Comparison of ENCODE assay signal across 17 cellular contexts in genomic region chr17:6576038-6576437, GRCh38. TPM values are rescaled to one million over a fixed set of nuclear protein-coding genes. Genes with fewer than 3 reads are reported as not detected.
DNase-seq lines count a peak whose midpoint lies in the region; ATAC-seq and TF ChIP-seq lines count a peak whose summit lies in the region.
"Had no signal": no experiment of that assay in that cellular context is flagged by ENCODE, and none has a peak within 500 bp of the region (broad histone marks: within the 10 kb centered on the region; RNA-seq: fewer than 3 reads in every experiment).

No MANE protein-coding gene starts in this region.

- H3K9ac ChIP-seq in mesenchymal stem cell (ENCODE audit: low read length) = no peak overlapping the region
- H3K9ac ChIP-seq: SK-N-SH had no signal

- ATAC-seq in RWPE2 (ENCODE audit: low read depth) (no peak), HG02571 (IDR thresholded peaks at IDR 0.05; ENCODE audit: unreplicated experiment) (no peak), HG02610 (IDR thresholded peaks at IDR 0.05; ENCODE audit: unreplicated experiment) (no peak)
- ATAC-seq: left colon had no signal

- BruUV-seq in MCF 10A (replicated peaks; lab: Mats Ljungman, UMichigan) = no TSS peak

- TF ChIP-seq CTCF in MCF 10A (IDR thresholded peaks at IDR 0.05; ENCODE audit: unreplicated experiment) = no peak
- no peak for TF ChIP-seq CTCF in breast epithelium (IDR thresholded peaks at IDR 0.05)
- TF ChIP-seq CTCF in RWPE2 (IDR thresholded peaks at IDR 0.05; ENCODE audit: poor library complexity, severe bottlenecking) = no peak

- peaks cover 26% of the 10 kb centered on the region for H3K4me1 Mint-ChIP-seq in MCF 10A (ENCODE audit: insufficient read depth, unreplicated experiment)

- H3K4me1 ChIP-seq in breast epithelium = no peaks in the 10 kb centered on the region
- H3K4me1 ChIP-seq in RWPE2 (ENCODE audit: insufficient read depth, poor library complexity, severe bottlenecking) = peaks cover 24% of the 10 kb centered on the region
- peaks cover 13% of the 10 kb centered on the region for H3K4me1 ChIP-seq in mesenchymal stem cell (ENCODE audit: control insufficient read depth, insufficient read depth, low read depth, low read length)

- peak overlapping the region; percentile 78 for H3K27ac Mint-ChIP-seq in MCF 10A (ENCODE audit: low read depth, unreplicated experiment)

- H3K18ac ChIP-seq in mesenchymal stem cell (ENCODE audit: low read depth in 1 of 2, low read length in 2 of 2) = no peak overlapping the region

- H3K9me3 ChIP-seq in breast epithelium = no peaks in the 10 kb centered on the region
- no peaks in the 10 kb centered on the region for H3K9me3 ChIP-seq in RWPE2 (ENCODE audit: severe bottlenecking)
- H3K9me3 ChIP-seq in mesenchymal stem cell (ENCODE audit: control insufficient read depth, low read length) = no peaks in the 10 kb centered on the region
- H3K9me3 ChIP-seq: SK-N-SH had no signal

- H3K4ac ChIP-seq in mesenchymal stem cell (ENCODE audit: low read depth in 1 of 2, low read length in 2 of 2) = no peak overlapping the region

- H3K36me3 ChIP-seq in breast epithelium = no peaks in the 10 kb centered on the region
- H3K36me3 ChIP-seq in RWPE2 (ENCODE audit: low read depth) = peaks cover 22% of the 10 kb centered on the region
- H3K36me3 ChIP-seq in mesenchymal stem cell (ENCODE audit: control insufficient read depth in 1 of 2, insufficient read depth in 2 of 2, low read depth in 1 of 2, low read length in 2 of 2) = peaks cover 36 to 44% of the 10 kb centered on the region in 2 experiments

- peaks cover 6% of the 10 kb centered on the region for H3K79me1 ChIP-seq in mesenchymal stem cell (replicated peaks; ENCODE audit: low read length, poor library complexity, severe bottlenecking)

- H4K8ac ChIP-seq in mesenchymal stem cell (ENCODE audit: low read length) = no peak overlapping the region

- peaks cover 13% of the 10 kb centered on the region for H3K36me3 Mint-ChIP-seq in MCF 10A (ENCODE audit: insufficient read depth, unreplicated experiment)

- no peak overlapping the region for H4K91ac ChIP-seq in mesenchymal stem cell (ENCODE audit: low read length)

- H3K27me3 Mint-ChIP-seq in MCF 10A (ENCODE audit: insufficient read depth, unreplicated experiment) = no peaks in the 10 kb centered on the region
- H3K27me3 Mint-ChIP-seq: activated naive CD8-positive, alpha-beta T cell treated with anti-CD3 and anti-CD28 coated beads, Interleukin-2, amount 50 U/mL, for 24 hours had no signal

- H2AK5ac ChIP-seq in mesenchymal stem cell (ENCODE audit: low read length, severe bottlenecking) = peak overlapping the region; percentile 10

- H3K23ac ChIP-seq in mesenchymal stem cell (ENCODE audit: low read length in 2 of 2) = no peak overlapping the region

- H3K27me3 ChIP-seq in breast epithelium = no peaks in the 10 kb centered on the region
- no peaks in the 10 kb centered on the region for H3K27me3 ChIP-seq in RWPE2 (ENCODE audit: insufficient read depth, poor library complexity, severe bottlenecking)
- no peaks in the 10 kb centered on the region for H3K27me3 ChIP-seq in mesenchymal stem cell (ENCODE audit: control insufficient read depth in 1 of 2, insufficient read depth in 1 of 2, low read length in 2 of 2)

- H2AFZ ChIP-seq in mesenchymal stem cell (ENCODE audit: low read depth, low read length) = no peak overlapping the region

- H3K4me2 ChIP-seq in mesenchymal stem cell (ENCODE audit: low read length, poor library complexity, severe bottlenecking) = no peak overlapping the region

- intact Hi-C loops in MCF 10A (cut with micrococcal nuclease) (loop anchor here (5.0 kb wide), 1 partner anchor 104 kb away; no protein-coding TSS in a partner anchor), breast epithelium (cut with DNase I; ENCODE audit: low total_unique reads) (no loop called here)

- H2BK120ac ChIP-seq in mesenchymal stem cell (ENCODE audit: low read depth, low read length) = no peak overlapping the region

- no peak overlapping the region for H3K14ac ChIP-seq in mesenchymal stem cell (ENCODE audit: low read length in 2 of 2)

- DNase-seq in MCF 10A (ENCODE audit: unreplicated experiment) (no peak), breast epithelium (ENCODE audit: low spot score in 2 of 2) (no peak), RWPE2 (ENCODE audit: low spot score) (no peak), mesenchymal stem cell (no peak), UCSD-AML1 (lab: John Stamatoyannopoulos, UW; ENCODE audit: unreplicated experiment) (no peak)
- DNase-seq in stimulated activated CD4-positive, alpha-beta T cell treated with anti-CD3 and anti-CD28 coated beads, Interleukin-4, amount 100 ng/mL, for 24 hours = no peak
- DNase-seq: cortex of kidney, glutamatergic neuron, HCEC 1CT, NCI-H1417 treated with DMSO at 0.1 percent for 48 hours, NCI-H524 treated with DMSO at 0.1 percent for 48 hours, SK-N-SH, T-helper 9 cell had no signal

- CTCF ChIA-PET in MCF 10A (lab: Yijun Ruan, JAX) = interaction anchor here (0.5 to 0.6 kb wide), 2 partner anchors 286 to 772 kb away, joined by 3 to 4 read pairs; no protein-coding TSS in a partner anchor

- POLR2A ChIA-PET in MCF 10A (lab: Yijun Ruan, JAX) = interaction anchor here (0.7 to 5.0 kb wide), 5 partner anchors 8 to 638 kb away, joined by 3 to 38 read pairs (median 4); no protein-coding TSS in a partner anchor

- no peak overlapping the region for H2BK15ac ChIP-seq in mesenchymal stem cell (ENCODE audit: low read depth, poor library complexity, severe bottlenecking)

- no peak overlapping the region for H2BK5ac ChIP-seq in mesenchymal stem cell (ENCODE audit: low read depth, low read length, poor library complexity, severe bottlenecking)

- no peak overlapping the region for H3K4me3 Mint-ChIP-seq in MCF 10A (ENCODE audit: unreplicated experiment)

- H2BK12ac ChIP-seq in mesenchymal stem cell (ENCODE audit: low read length in 2 of 2) = no peak overlapping the region

- TF ChIP-seq POLR2A in breast epithelium (IDR thresholded peaks at IDR 0.05) = no peak

- H3K4me3 ChIP-seq in breast epithelium (no peak overlapping the region), RWPE2 (ENCODE audit: severe bottlenecking) (no peak overlapping the region), mesenchymal stem cell (ENCODE audit: insufficient read depth in 1 of 2, low read depth in 1 of 2, low read length in 2 of 2) (no peak overlapping the region)

- H3K27ac ChIP-seq in breast epithelium = peak overlapping the region in 1 of 2 donors; percentile 66
- H3K27ac ChIP-seq in RWPE2 (ENCODE audit: poor library complexity, severe bottlenecking) = peak overlapping the region; percentile 1
- H3K27ac ChIP-seq in mesenchymal stem cell (ENCODE audit: low read length, poor library complexity, severe bottlenecking) = no peak overlapping the region

- 95% methylated on average over 5 of the region's 5 CpGs for WGBS in mesenchymal stem cell

- H3K9me3 Mint-ChIP-seq in MCF 10A (ENCODE audit: unreplicated experiment) = no peaks in the 10 kb centered on the region
- H3K9me3 Mint-ChIP-seq: activated naive CD8-positive, alpha-beta T cell treated with anti-CD3 and anti-CD28 coated beads, Interleukin-2, amount 50 U/mL, for 24 hours had no signal

RNA-seq across cellular contexts. Expression of gene PITPNM3, which starts 19.7 kb away (rescaled TPM):
- total RNA-seq in MCF 10A (2022) (22.8 and 30.6 TPM in 2 replicates), breast epithelium (1 to 10 TPM; 1.6 to 1.8 (median 1.6) TPM)
- 0.26 TPM for polyA plus RNA-seq in mesenchymal stem cell (2013, experiment 1 of 2)
- 0.25 TPM for polyA plus RNA-seq in mesenchymal stem cell (2013, experiment 2 of 2)
